Comparison of ENCODE assay signal across 1 cellular context in the genomic region with DNA sequence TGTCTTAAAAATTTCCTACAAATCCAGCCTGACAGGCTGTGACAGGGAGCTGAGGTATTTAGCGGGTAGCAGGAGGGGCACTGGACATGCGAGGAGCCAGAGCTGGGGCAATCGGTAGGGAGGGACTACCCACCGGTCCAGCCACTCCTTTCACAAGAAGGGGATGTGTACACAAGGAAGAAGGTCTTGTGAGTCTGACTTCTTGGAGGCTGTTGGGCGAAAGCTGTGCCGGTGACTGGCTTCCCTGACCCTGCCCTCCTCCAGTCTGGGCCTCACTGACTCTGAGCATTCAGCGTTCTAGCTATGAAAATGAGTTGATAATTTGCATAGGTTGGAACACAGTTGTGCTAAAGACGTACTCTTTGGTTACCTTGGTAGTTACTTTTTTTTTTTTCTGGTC.
TF ChIP-seq lines count a peak whose summit lies in the region.

No MANE protein-coding gene starts in this region.

TF ChIP-seq in IMR-90, 13 proteins besides CTCF, POLR2A, EP300 and RAD21 (continued from another document):
- TF ChIP-seq FOS (IDR thresholded peaks at IDR 0.05; ENCODE audit: low read depth, low read length) (no peak), BHLHE40 (IDR thresholded peaks at IDR 0.05; ENCODE audit: low read depth, low read length) (no peak), RCOR1 (IDR thresholded peaks at IDR 0.05; ENCODE audit: insufficient replicate concordance, low read length) (no peak), RFX5 (IDR thresholded peaks at IDR 0.05; ENCODE audit: low read depth, low read length) (no peak), MXI1 (IDR thresholded peaks at IDR 0.05; ENCODE audit: borderline replicate concordance, low read depth, low read length) (no peak), SMC3 (IDR thresholded peaks at IDR 0.05; ENCODE audit: low read depth, low read length) (no peak), CHD1 (IDR thresholded peaks at IDR 0.05; ENCODE audit: low read depth, low read length) (no peak), MAZ (IDR thresholded peaks at IDR 0.05; ENCODE audit: borderline replicate concordance, low read depth, low read length) (no peak)
